8 cellular contexts compared by ENCODE assay signal in the genomic region with DNA sequence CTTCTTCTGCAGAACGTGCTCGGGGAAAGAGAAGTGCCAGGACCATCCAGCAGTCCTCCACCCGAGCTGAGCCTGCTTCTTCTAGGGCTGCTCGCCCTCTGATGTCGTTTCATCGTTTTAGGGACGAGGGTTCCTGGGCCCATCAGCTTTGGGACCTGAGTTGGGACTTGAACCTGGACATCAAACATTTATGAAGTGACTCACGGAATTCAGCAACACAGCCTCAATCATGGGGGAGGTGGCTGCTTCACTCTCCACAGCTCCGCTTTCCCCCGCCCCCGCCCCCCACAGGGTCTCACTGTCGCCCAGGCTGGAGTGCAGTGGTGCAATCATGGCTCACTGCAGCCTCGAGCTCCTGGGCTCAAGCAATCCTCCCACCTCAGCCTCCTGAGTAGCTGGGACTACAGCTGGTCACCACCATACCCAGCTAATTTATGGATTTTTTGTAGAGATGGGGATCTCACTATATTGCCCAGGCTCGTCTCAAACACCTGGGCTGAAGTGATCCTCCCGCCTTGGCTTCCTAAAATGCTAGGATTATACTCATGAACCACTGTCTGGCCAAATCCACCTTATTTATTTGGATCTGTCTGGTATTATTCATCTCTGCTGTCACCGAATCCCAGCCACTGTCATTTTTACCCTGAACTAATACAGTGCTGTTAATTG. TPM values are rescaled to one million over a fixed set of nuclear protein-coding genes. Genes with fewer than 3 reads are reported as not detected.
A peak's percentile ranks its signal among the peaks of the same experiment; 100 is the strongest.
DNase-seq lines count a peak whose midpoint lies in the region; ATAC-seq and TF ChIP-seq lines count a peak whose summit lies in the region.

No MANE protein-coding gene starts in this region.

- H3K36me3 ChIP-seq in OCI-LY7 (ENCODE audit: insufficient read depth, low read length) (peaks cover 10% of the 10 kb centered on the region), muscle layer of duodenum (ENCODE audit: control insufficient read depth in 1 of 2, insufficient read depth in 2 of 2, low read length in 2 of 2) (peaks cover 0 to 6% of the 10 kb centered on the region in 2 donors)

- H3K9me3 ChIP-seq in OCI-LY7 (ENCODE audit: low read length): 0 out of 2 replicates have a peak, but pooled peaks cover 1% of the 10 kb centered on the region
- H3K9me3 ChIP-seq in muscle layer of duodenum (ENCODE audit: control insufficient read depth in 1 of 2, low read length in 2 of 2): no peaks in the 10 kb centered on the region

- no peaks in the 10 kb centered on the region for H3K27me3 ChIP-seq in muscle layer of duodenum (ENCODE audit: low read depth, low read length)

- DNase-seq in activated CD4-positive, alpha-beta T cell treated with anti-CD3 and anti-CD28 coated beads, Interleukin-2, amount 10 ng/mL, durations not matched to agents 7 days and 5 days: no peak
- no peak for DNase-seq in activated CD4-positive, alpha-beta T cell treated with anti-CD3 and anti-CD28 coated beads for 4 hours
- DNase-seq in OCI-LY7 (ENCODE audit: low spot score) (peak; percentile 37), activated gamma-delta T cell treated with Interleukin-2 at 50 U/mL for 16 hours (no peak)
- DNase-seq in activated CD4-positive, CD25-positive, alpha-beta regulatory T cell (lab: John Stamatoyannopoulos, UW): no peak

- H3K9me2 ChIP-seq in OCI-LY7 (ENCODE audit: insufficient read depth, low read length): no peaks in the 10 kb centered on the region

- H3K4me2 ChIP-seq in OCI-LY7 (ENCODE audit: low read length): peak overlapping the region; percentile 79

- peaks cover 3% of the 10 kb centered on the region for H3K27me3 Mint-ChIP-seq in activated CD4-positive, alpha-beta T cell treated with anti-CD3 and anti-CD28 coated beads, Interleukin-2, amount 10 ng/mL, durations not matched to agents 7 days and 5 days
- H3K27me3 Mint-ChIP-seq in dendritic cell treated with granulocyte-macrophage colony-stimulating factor and Interleukin-4, amounts not matched to agents 40 ng/mL and 50 ng/mL, for 4 days: peaks cover 1% of the 10 kb centered on the region

- peak overlapping the region; percentile 74 for H3K4me3 ChIP-seq in OCI-LY7 (ENCODE audit: low read depth, low read length, poor library complexity, severe bottlenecking)
- peak overlapping the region; percentile 76 to 88 for H3K4me3 ChIP-seq in muscle layer of duodenum (ENCODE audit: low read depth in 1 of 2, low read length in 2 of 2)

- H2AFZ ChIP-seq in OCI-LY7 (ENCODE audit: low read length): peak overlapping the region; percentile 70

- H3K4me3 Mint-ChIP-seq in activated CD4-positive, alpha-beta T cell treated with anti-CD3 and anti-CD28 coated beads, Interleukin-2, amount 10 ng/mL, durations not matched to agents 7 days and 5 days: peak overlapping the region; percentile 94
- peak overlapping the region; percentile 95 for H3K4me3 Mint-ChIP-seq in dendritic cell treated with granulocyte-macrophage colony-stimulating factor and Interleukin-4, amounts not matched to agents 40 ng/mL and 50 ng/mL, for 4 days

- no TSS peak for BruUV-seq in OCI-LY7 (replicated peaks; lab: Mats Ljungman, UMichigan)

- no peak for ATAC-seq in GM18498 (IDR thresholded peaks at IDR 0.05; ENCODE audit: unreplicated experiment)

- H3K4me1 Mint-ChIP-seq in activated CD4-positive, alpha-beta T cell treated with anti-CD3 and anti-CD28 coated beads, Interleukin-2, amount 10 ng/mL, durations not matched to agents 7 days and 5 days: peaks cover 45% of the 10 kb centered on the region
- peaks cover 51% of the 10 kb centered on the region for H3K4me1 Mint-ChIP-seq in dendritic cell treated with granulocyte-macrophage colony-stimulating factor and Interleukin-4, amounts not matched to agents 40 ng/mL and 50 ng/mL, for 4 days (ENCODE audit: low read depth)

- peaks cover 38% of the 10 kb centered on the region for H3K79me2 ChIP-seq in OCI-LY7 (ENCODE audit: insufficient read depth, low read depth, low read length)

- POLR2A ChIA-PET in activated CD4-positive, alpha-beta T cell treated with anti-CD3 and anti-CD28 coated beads, Interleukin-2, amount 10 ng/mL, durations not matched to agents 7 days and 5 days (lab: Charles Lee): no interaction called here
- POLR2A ChIA-PET in OCI-LY7 (lab: Charles Lee): interaction anchor here (0.5 to 2.5 kb wide), 4 partner anchors 10 to 146 kb away, joined by 3 to 8 read pairs (median 6); partner anchors contain the start of gene MPI

- intact Hi-C loops in OCI-LY7 (cut with micrococcal nuclease; ENCODE audit: unreplicated experiment): loop anchor here (2.0 kb wide), 1 partner anchor 17 kb away; no protein-coding TSS in a partner anchor
- intact Hi-C loops in dendritic cell treated with granulocyte-macrophage colony-stimulating factor and Interleukin-4, amounts not matched to agents 40 ng/mL and 50 ng/mL, for 4 days (cut with micrococcal nuclease): loop anchor here (2.0 kb wide), 1 partner anchor 17 kb away; the partner anchor contains the start of gene MPI

- H3K36me3 Mint-ChIP-seq in activated CD4-positive, alpha-beta T cell treated with anti-CD3 and anti-CD28 coated beads, Interleukin-2, amount 10 ng/mL, durations not matched to agents 7 days and 5 days (ENCODE audit: low read depth): peaks cover 32% of the 10 kb centered on the region
- peaks cover 40% of the 10 kb centered on the region for H3K36me3 Mint-ChIP-seq in dendritic cell treated with granulocyte-macrophage colony-stimulating factor and Interleukin-4, amounts not matched to agents 40 ng/mL and 50 ng/mL, for 4 days (ENCODE audit: low read depth)

- H3K9me3 Mint-ChIP-seq in activated CD4-positive, alpha-beta T cell treated with anti-CD3 and anti-CD28 coated beads, Interleukin-2, amount 10 ng/mL, durations not matched to agents 7 days and 5 days: no peaks in the 10 kb centered on the region
- no peaks in the 10 kb centered on the region for H3K9me3 Mint-ChIP-seq in dendritic cell treated with granulocyte-macrophage colony-stimulating factor and Interleukin-4, amounts not matched to agents 40 ng/mL and 50 ng/mL, for 4 days

- H3K27ac ChIP-seq in OCI-LY7 (ENCODE audit: low read depth, low read length, poor library complexity, severe bottlenecking) (no peak overlapping the region), muscle layer of duodenum (ENCODE audit: low read length) (peak overlapping the region; percentile 94)

- peak overlapping the region; percentile 90 for H3K27ac Mint-ChIP-seq in activated CD4-positive, alpha-beta T cell treated with anti-CD3 and anti-CD28 coated beads, Interleukin-2, amount 10 ng/mL, durations not matched to agents 7 days and 5 days
- H3K27ac Mint-ChIP-seq in dendritic cell treated with granulocyte-macrophage colony-stimulating factor and Interleukin-4, amounts not matched to agents 40 ng/mL and 50 ng/mL, for 4 days: peak overlapping the region; percentile 96

- TF ChIP-seq CTCF in OCI-LY7 (conservative IDR thresholded peaks at IDR 0.05; ENCODE audit: low read length): no peak

- H3K4me1 ChIP-seq in OCI-LY7 (ENCODE audit: insufficient read depth, low read length, poor library complexity, severe bottlenecking) (peaks cover 38% of the 10 kb centered on the region), muscle layer of duodenum (ENCODE audit: control insufficient read depth in 1 of 2, insufficient read depth in 2 of 2, low read length in 2 of 2) (peaks cover 18 to 40% of the 10 kb centered on the region in 2 donors)

- peaks cover 5% of the 10 kb centered on the region for H4K20me1 ChIP-seq in OCI-LY7 (ENCODE audit: insufficient read depth, low read length)

- CTCF ChIA-PET in activated CD4-positive, alpha-beta T cell treated with anti-CD3 and anti-CD28 coated beads, Interleukin-2, amount 10 ng/mL, durations not matched to agents 7 days and 5 days (lab: Charles Lee): interaction anchor here (0.7 to 2.3 kb wide), 8 partner anchors 10 to 86 kb away, joined by 3 to 8 read pairs (median 4); partner anchors contain the start of gene MPI
- CTCF ChIA-PET in OCI-LY7 (lab: Charles Lee; ENCODE audit: unreplicated experiment): interaction anchor here (0.6 kb wide), 1 partner anchor 56 kb away, joined by 3 read pairs; no protein-coding TSS in a partner anchor

RNA-seq across cellular contexts. Expression of gene SCAMP2, which starts 0.7 kb away (rescaled TPM):
- 100 to 1,000 TPM; 126 to 128 TPM for total RNA-seq in activated CD4-positive, alpha-beta T cell treated with anti-CD3 and anti-CD28 coated beads, Interleukin-2, amount 10 ng/mL, durations not matched to agents 7 days and 5 days
- total RNA-seq in OCI-LY7 (2014; rRNA removed; shearing (Covaris generic)): 21.3 and 24.6 TPM in 2 replicates
- 50.7 and 55.2 TPM in 2 replicates for total RNA-seq in OCI-LY7 (2022)

RNA-seq across cellular contexts. Expression of gene MPI, which starts 16.0 kb away (rescaled TPM):
- 10 to 100 TPM; 58.1 to 64.1 TPM for total RNA-seq in activated CD4-positive, alpha-beta T cell treated with anti-CD3 and anti-CD28 coated beads, Interleukin-2, amount 10 ng/mL, durations not matched to agents 7 days and 5 days
- 43.3 and 58.9 TPM in 2 replicates for total RNA-seq in OCI-LY7 (2014; rRNA removed; shearing (Covaris generic))
- 51.3 and 67.2 TPM in 2 replicates for total RNA-seq in OCI-LY7 (2022)

RNA-seq across cellular contexts. Expression of gene ULK3, which starts 30.9 kb away (rescaled TPM):
- total RNA-seq in activated CD4-positive, alpha-beta T cell treated with anti-CD3 and anti-CD28 coated beads, Interleukin-2, amount 10 ng/mL, durations not matched to agents 7 days and 5 days: 10 to 100 TPM; 56.6 to 66.4 TPM
- 22.2 and 31.7 TPM in 2 replicates for total RNA-seq in OCI-LY7 (2014; rRNA removed; shearing (Covaris generic))
- 30.2 and 46.4 TPM in 2 replicates for total RNA-seq in OCI-LY7 (2022)

RNA-seq across cellular contexts. Expression of gene FAM219B, which starts 32.8 kb away (rescaled TPM):
- total RNA-seq in activated CD4-positive, alpha-beta T cell treated with anti-CD3 and anti-CD28 coated beads, Interleukin-2, amount 10 ng/mL, durations not matched to agents 7 days and 5 days: 10 to 100 TPM; 65.8 to 68.2 TPM
- 50.9 and 52.3 TPM in 2 replicates for total RNA-seq in OCI-LY7 (2014; rRNA removed; shearing (Covaris generic))
- total RNA-seq in OCI-LY7 (2022): 62.8 and 67.6 TPM in 2 replicates

RNA-seq across cellular contexts. Expression of gene CPLX3, which starts 47.5 kb away (rescaled TPM):
- under 1 TPM; 0.12 to 0.19 TPM for total RNA-seq in activated CD4-positive, alpha-beta T cell treated with anti-CD3 and anti-CD28 coated beads, Interleukin-2, amount 10 ng/mL, durations not matched to agents 7 days and 5 days
- total RNA-seq in OCI-LY7 (2014; rRNA removed; shearing (Covaris generic)): 0.35 and 0.57 TPM in 2 replicates
- total RNA-seq in OCI-LY7 (2022): 1.5 and 2.1 TPM in 2 replicates
